ENCODE assay signal across 10 cellular contexts in genomic region chr12:110466791-110467190, GRCh38. TPM values are rescaled to one million over a fixed set of nuclear protein-coding genes. Genes with fewer than 3 reads are reported as not detected.
DNase-seq lines count a peak whose midpoint lies in the region; ATAC-seq and TF ChIP-seq lines count a peak whose summit lies in the region.
"Had no signal": no experiment of that assay in that cellular context is flagged by ENCODE, and none has a peak within 500 bp of the region (broad histone marks: within the 10 kb centered on the region; RNA-seq: fewer than 3 reads in every experiment).

No MANE protein-coding gene starts in this region.

- CTCF ChIA-PET in AG04449 (lab: Yijun Ruan, JAX), result interaction anchor here (9.5 to 12.0 kb wide), 2 partner anchors 16 to 135 kb away, joined by 92 to 179 read pairs; partner anchors contain the start of gene ARPC3
- CTCF ChIA-PET in activated CD4-positive, alpha-beta memory T cell treated with anti-CD3 and anti-CD28 coated beads, Interleukin-2, amount 10 ng/mL, durations not matched to agents 7 days and 5 days (lab: Charles Lee), result interaction anchor here (3.0 to 5.9 kb wide), 5 partner anchors 14 to 134 kb away, joined by 20 to 81 read pairs (median 62); partner anchors contain the start of genes ARPC3, RAD9B and VPS29

- H3K4me1 ChIP-seq in GM23338 (ENCODE audit: insufficient read depth), result peaks cover 6% of the 10 kb centered on the region
- H3K4me1 ChIP-seq in trophoblast cell (ENCODE audit: control insufficient read depth in 1 of 2, insufficient read depth in 2 of 2, low read length in 2 of 2), result peaks cover 2 to 3% of the 10 kb centered on the region in 2 experiments

- WGBS in trophoblast cell (ENCODE audit: extremely low coverage, insufficient coverage, insufficient read length), result no CpG with 5 or more reads among the region's 5 CpGs

- H3K9me3 Mint-ChIP-seq in GM23338, result no peaks in the 10 kb centered on the region; the same call in 2 of the 3 replicates
- H3K9me3 Mint-ChIP-seq in activated CD4-positive, alpha-beta memory T cell treated with anti-CD3 and anti-CD28 coated beads, Interleukin-2, amount 10 ng/mL, durations not matched to agents 7 days and 5 days, result no peaks in the 10 kb centered on the region

- H3K9me3 ChIP-seq in trophoblast cell (ENCODE audit: insufficient read depth, low read depth, low read length), result no peaks in the 10 kb centered on the region

- H3K79me2 ChIP-seq in GM23338 (replicated peaks; ENCODE audit: insufficient read depth) (peaks cover 64% of the 10 kb centered on the region), trophoblast cell (ENCODE audit: control insufficient read depth, insufficient read depth, low read length, poor library complexity) (no peaks in the 10 kb centered on the region)

- H3K9me2 ChIP-seq in GM23338 (ENCODE audit: insufficient read depth), result no peaks in the 10 kb centered on the region

- no peak overlapping the region for H3K9ac ChIP-seq in trophoblast cell (ENCODE audit: low read length)

- H3K4me3 ChIP-seq in AG04449 (ENCODE audit: low read depth, low read length), result peak overlapping the region; percentile 86; the same call in 1 of the 2 replicates
- H3K4me3 ChIP-seq in GM23338, result peak overlapping the region; percentile 70; the same call in 1 of the 2 replicates
- H3K4me3 ChIP-seq in kidney epithelial cell (ENCODE audit: low read depth, low read length), result peak overlapping the region; percentile 1
- no peak overlapping the region for H3K4me3 ChIP-seq in trophoblast cell (ENCODE audit: low read depth, low read length)

- no peak overlapping the region for H4K8ac ChIP-seq in trophoblast cell (ENCODE audit: low read depth, low read length)

- no peak overlapping the region; the same call in 1 of the 2 replicates for H3K27ac Mint-ChIP-seq in GM23338
- no peak overlapping the region for H3K27ac Mint-ChIP-seq in activated CD4-positive, alpha-beta memory T cell treated with anti-CD3 and anti-CD28 coated beads, Interleukin-2, amount 10 ng/mL, durations not matched to agents 7 days and 5 days

- H4K12ac ChIP-seq in trophoblast cell (ENCODE audit: low read depth, low read length), result no peak overlapping the region

- 0 out of 2 replicates have a peak, but pooled peaks cover 3% of the 10 kb centered on the region for H3F3A ChIP-seq in GM23338 (replicated peaks; ENCODE audit: low read depth)

- H3K4me3 Mint-ChIP-seq in GM23338, result peak overlapping the region; percentile 100
- peak overlapping the region; percentile 12 for H3K4me3 Mint-ChIP-seq in activated CD4-positive, alpha-beta memory T cell treated with anti-CD3 and anti-CD28 coated beads, Interleukin-2, amount 10 ng/mL, durations not matched to agents 7 days and 5 days

- no peak overlapping the region for H2BK5ac ChIP-seq in trophoblast cell (ENCODE audit: low read depth, low read length, poor library complexity)

- no peak overlapping the region for H4K91ac ChIP-seq in trophoblast cell (ENCODE audit: low read depth, low read length)

- POLR2A ChIA-PET in AG04449 (lab: Yijun Ruan, JAX), result no interaction called here
- POLR2A ChIA-PET in activated CD4-positive, alpha-beta memory T cell treated with anti-CD3 and anti-CD28 coated beads, Interleukin-2, amount 10 ng/mL, durations not matched to agents 7 days and 5 days (lab: Charles Lee), result interaction anchor here (2.8 to 5.2 kb wide), 4 partner anchors 9 to 35 kb away, joined by 13 to 139 read pairs (median 59); partner anchors contain the start of genes ARPC3, RAD9B and VPS29

- peaks cover 21% of the 10 kb centered on the region for H3K27me3 Mint-ChIP-seq in GM23338 (ENCODE audit: insufficient read depth, low read depth, poor library complexity)
- no peaks in the 10 kb centered on the region for H3K27me3 Mint-ChIP-seq in activated CD4-positive, alpha-beta memory T cell treated with anti-CD3 and anti-CD28 coated beads, Interleukin-2, amount 10 ng/mL, durations not matched to agents 7 days and 5 days

- peaks cover 3% of the 10 kb centered on the region for H3K79me1 ChIP-seq in trophoblast cell (ENCODE audit: low read length)

- H3K18ac ChIP-seq in trophoblast cell (ENCODE audit: low read length), result no peak overlapping the region

- no peak overlapping the region for H2AK5ac ChIP-seq in trophoblast cell (ENCODE audit: low read length)

- DNase-seq in AG04449 (ENCODE audit: low read depth, low spot score) (no peak), GM23338 (ENCODE audit: low spot score) (no peak), kidney epithelial cell (ENCODE audit: low read depth) (no peak), trophoblast cell (no peak), hepatic stellate cell (ENCODE audit: low spot score) (no peak), NAMALWA (ENCODE audit: low spot score) (no peak)
- no peak for DNase-seq in activated CD4-positive, alpha-beta memory T cell treated with anti-CD3 and anti-CD28 coated beads, Interleukin-2, amount 10 ng/mL, durations not matched to agents 7 days and 5 days
- DNase-seq: dermis blood vessel endothelial cell, NCI-H1092 treated with DMSO at 0.1 percent for 48 hours had no signal

- H2AFZ ChIP-seq in GM23338 (no peak overlapping the region), trophoblast cell (ENCODE audit: insufficient read depth, low read length, poor library complexity) (no peak overlapping the region)

- peaks cover 46% of the 10 kb centered on the region for H3K36me3 Mint-ChIP-seq in GM23338 (ENCODE audit: low read depth)
- H3K36me3 Mint-ChIP-seq in activated CD4-positive, alpha-beta memory T cell treated with anti-CD3 and anti-CD28 coated beads, Interleukin-2, amount 10 ng/mL, durations not matched to agents 7 days and 5 days (ENCODE audit: low read depth), result peaks cover 16% of the 10 kb centered on the region

- no peak overlapping the region for H3K14ac ChIP-seq in trophoblast cell (ENCODE audit: low read length)

- H3K27ac ChIP-seq in GM23338 (ENCODE audit: low read depth) (no peak overlapping the region), trophoblast cell (ENCODE audit: low read depth, low read length) (no peak overlapping the region)

- no peak overlapping the region for H3K4ac ChIP-seq in trophoblast cell (ENCODE audit: low read depth, low read length)

- H4K20me1 ChIP-seq in GM23338 (replicated peaks; ENCODE audit: insufficient read depth), result peaks cover 12% of the 10 kb centered on the region

- no peak overlapping the region for H2BK12ac ChIP-seq in trophoblast cell (ENCODE audit: low read length)

- H2BK120ac ChIP-seq in trophoblast cell (ENCODE audit: insufficient read depth, low read length, poor library complexity), result no peak overlapping the region

- ATAC-seq in GM23338 (no peak), GM21786 (IDR thresholded peaks at IDR 0.05; ENCODE audit: unreplicated experiment) (no peak)

- H3K4me2 ChIP-seq in GM23338, result peak overlapping the region; percentile 79
- no peak overlapping the region for H3K4me2 ChIP-seq in trophoblast cell (ENCODE audit: low read length)

- no peak for TF ChIP-seq CTCF in AG04449 (IDR thresholded peaks at IDR 0.05; ENCODE audit: insufficient read depth, low read length, missing control alignments)
- TF ChIP-seq CTCF in GM23338 (conservative IDR thresholded peaks at IDR 0.05; ENCODE audit: low read depth in 2 of 2), result no peak
- TF ChIP-seq CTCF in kidney epithelial cell (IDR thresholded peaks at IDR 0.05; ENCODE audit: insufficient read depth, low read length, poor library complexity, severe bottlenecking), result no peak

- H3K23ac ChIP-seq in trophoblast cell (ENCODE audit: low read length), result no peak overlapping the region

- H3K27me3 ChIP-seq in GM23338 (ENCODE audit: insufficient read depth) (no peaks in the 10 kb centered on the region), kidney epithelial cell (ENCODE audit: control insufficient read depth, insufficient read depth, low read length) (no peaks in the 10 kb centered on the region), trophoblast cell (ENCODE audit: insufficient read depth, low read length) (no peaks in the 10 kb centered on the region)

- H3K4me1 Mint-ChIP-seq in GM23338, result peaks cover 16% of the 10 kb centered on the region
- H3K4me1 Mint-ChIP-seq in activated CD4-positive, alpha-beta memory T cell treated with anti-CD3 and anti-CD28 coated beads, Interleukin-2, amount 10 ng/mL, durations not matched to agents 7 days and 5 days, result peaks cover 41% of the 10 kb centered on the region

- peaks cover 8% of the 10 kb centered on the region for H3K36me3 ChIP-seq in GM23338 (ENCODE audit: insufficient read depth)
- peaks cover 2% of the 10 kb centered on the region for H3K36me3 ChIP-seq in kidney epithelial cell (ENCODE audit: control insufficient read depth, insufficient read depth, low read length)
- H3K36me3 ChIP-seq in trophoblast cell (ENCODE audit: control insufficient read depth in 1 of 2, insufficient read depth in 2 of 2, low read length in 2 of 2), result peaks cover 7 to 12% of the 10 kb centered on the region in 2 experiments

RNA-seq across cellular contexts. Expression of gene GPN3, which starts 1.3 kb away (rescaled TPM):
- total RNA-seq in GM23338 (2014; rRNA removed; shearing (Covaris generic)), result 30.4 and 45.0 TPM in 2 replicates
- 84.6 and 108 TPM in 2 replicates for polyA plus RNA-seq in GM23338 (2016; fragmentation: Nextera tagmentation; extraction: Ambion mirVana)
- total RNA-seq in activated CD4-positive, alpha-beta memory T cell treated with anti-CD3 and anti-CD28 coated beads, Interleukin-2, amount 10 ng/mL, durations not matched to agents 7 days and 5 days, result 10 to 100 TPM; 18.9 to 21.6 TPM
- 24.6 and 25.9 TPM in 2 replicates for total RNA-seq in kidney epithelial cell
- 26.1 TPM in 2 replicates for polyA plus RNA-seq in trophoblast cell (2013)

RNA-seq across cellular contexts. Expression of gene FAM216A, which starts 1.9 kb away (rescaled TPM):
- total RNA-seq in GM23338 (2014; rRNA removed; shearing (Covaris generic)), result 20.4 and 27.1 TPM in 2 replicates
- polyA plus RNA-seq in GM23338 (2016; fragmentation: Nextera tagmentation; extraction: Ambion mirVana), result 53.0 and 53.5 TPM in 2 replicates
- total RNA-seq in activated CD4-positive, alpha-beta memory T cell treated with anti-CD3 and anti-CD28 coated beads, Interleukin-2, amount 10 ng/mL, durations not matched to agents 7 days and 5 days, result 10 to 100 TPM; 14.7 to 16.7 TPM
- total RNA-seq in kidney epithelial cell, result 5.7 and 7.5 TPM in 2 replicates
- polyA plus RNA-seq in trophoblast cell (2013), result 2.7 and 3.3 TPM in 2 replicates

RNA-seq across cellular contexts. Expression of gene ARPC3, which starts 16.7 kb away (rescaled TPM):
- total RNA-seq in GM23338 (2014; rRNA removed; shearing (Covaris generic)), result 378 and 411 TPM in 2 replicates
- polyA plus RNA-seq in GM23338 (2016; fragmentation: Nextera tagmentation; extraction: Ambion mirVana), result 296 and 356 TPM in 2 replicates
- 100 to 1,000 TPM; 460 to 466 TPM for total RNA-seq in activated CD4-positive, alpha-beta memory T cell treated with anti-CD3 and anti-CD28 coated beads, Interleukin-2, amount 10 ng/mL, durations not matched to agents 7 days and 5 days
- total RNA-seq in kidney epithelial cell, result 796 and 823 TPM in 2 replicates
- polyA plus RNA-seq in trophoblast cell (2013), result 393 and 398 TPM in 2 replicates

RNA-seq across cellular contexts. Expression of gene VPS29, which starts 35.1 kb away (rescaled TPM):
- 39.1 and 82.1 TPM in 2 replicates for total RNA-seq in GM23338 (2014; rRNA removed; shearing (Covaris generic))
- 103 and 115 TPM in 2 replicates for polyA plus RNA-seq in GM23338 (2016; fragmentation: Nextera tagmentation; extraction: Ambion mirVana)
- 100 to 1,000 TPM; 129 to 137 TPM for total RNA-seq in activated CD4-positive, alpha-beta memory T cell treated with anti-CD3 and anti-CD28 coated beads, Interleukin-2, amount 10 ng/mL, durations not matched to agents 7 days and 5 days
- 75.4 and 93.7 TPM in 2 replicates for total RNA-seq in kidney epithelial cell
- polyA plus RNA-seq in trophoblast cell (2013), result 110 and 119 TPM in 2 replicates

RNA-seq across cellular contexts. Expression of gene RAD9B, which starts 35.3 kb away (rescaled TPM):
- not detected in 2 replicates for total RNA-seq in GM23338 (2014; rRNA removed; shearing (Covaris generic))
- not detected in 2 replicates for polyA plus RNA-seq in GM23338 (2016; fragmentation: Nextera tagmentation; extraction: Ambion mirVana)
- 1 to 10 TPM; 1.1 to 2.0 TPM for total RNA-seq in activated CD4-positive, alpha-beta memory T cell treated with anti-CD3 and anti-CD28 coated beads, Interleukin-2, amount 10 ng/mL, durations not matched to agents 7 days and 5 days
- total RNA-seq in kidney epithelial cell, result 0.88 and 1.2 TPM in 2 replicates
- 0.08 and 0.11 TPM in 2 replicates for polyA plus RNA-seq in trophoblast cell (2013)
